Comparison of ENCODE assay signal across 8 cellular contexts in the genomic region with DNA sequence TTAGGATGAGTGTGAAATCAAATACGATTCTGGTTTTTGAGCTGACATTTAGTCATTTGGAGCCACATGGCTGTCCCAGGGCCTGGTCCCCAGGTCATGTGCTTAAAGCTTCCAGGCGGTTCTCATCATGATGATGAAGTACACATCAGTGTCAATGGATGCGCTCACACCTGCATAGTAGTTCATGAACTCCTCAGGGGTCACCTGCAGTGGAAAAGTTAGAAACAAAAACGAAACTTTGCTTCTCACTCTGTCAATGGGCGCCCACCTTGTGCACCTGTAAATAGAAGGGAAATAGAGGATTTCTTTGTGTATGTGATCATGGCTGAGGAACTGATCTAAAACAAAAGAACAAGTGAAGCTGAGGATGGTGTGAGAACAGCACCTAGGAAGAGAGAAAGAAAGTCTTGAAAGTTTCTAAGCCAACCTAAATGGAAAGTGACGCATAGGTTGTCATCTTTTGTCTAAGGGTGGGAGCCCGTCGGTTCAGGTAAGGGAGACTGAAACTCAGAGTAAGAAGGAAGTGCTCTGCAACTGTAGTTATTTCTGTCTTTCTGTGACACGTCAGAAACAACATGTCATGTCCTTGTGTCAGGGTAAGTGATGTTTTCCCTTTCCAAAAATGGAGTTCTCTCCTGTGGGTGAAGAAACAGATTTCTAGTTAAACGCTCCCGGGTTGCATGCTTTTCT.
DNase-seq lines count a peak whose midpoint lies in the region; ATAC-seq and FAIRE-seq lines count a peak whose summit lies in the region.

No MANE protein-coding gene starts in this region.

- peak overlapping the region; percentile 77 to 87 for H3K27ac Mint-ChIP-seq in stimulated activated naive CD8-positive, alpha-beta T cell treated with anti-CD3 and anti-CD28 coated beads, Interleukin-15, amount 100 ng/mL, for 72 hours

- ATAC-seq in GM21723 (IDR thresholded peaks at IDR 0.05; ENCODE audit: unreplicated experiment): peak; percentile 74
- peak; percentile 75 for ATAC-seq in stimulated activated naive CD8-positive, alpha-beta T cell treated with anti-CD3 and anti-CD28 coated beads, Interleukin-15, amount 100 ng/mL, for 72 hours

- H3K9me3 Mint-ChIP-seq in stimulated activated naive CD8-positive, alpha-beta T cell treated with anti-CD3 and anti-CD28 coated beads, Interleukin-15, amount 100 ng/mL, for 72 hours: no peaks in the 10 kb centered on the region

- DNase-seq in stimulated activated CD4-positive, alpha-beta T cell treated with anti-CD3 and anti-CD28 coated beads, Interleukin-4, amount 100 ng/mL, for 24 hours: peak; percentile 45
- no peak for DNase-seq in stimulated activated CD4-positive, alpha-beta T cell treated with anti-CD3 and anti-CD28 coated beads, Interleukin-2, amount 100 ng/mL, for 48 hours
- DNase-seq in HTR-8/SVneo (ENCODE audit: insufficient read length, low spot score) (no peak), RKO (ENCODE audit: low spot score) (no peak), NCI-H2196 treated with DMSO at 0.1 percent for 48 hours (lab: John Stamatoyannopoulos, UW; ENCODE audit: unreplicated experiment) (no peak), DMS 273 (lab: John Stamatoyannopoulos, UW; ENCODE audit: unreplicated experiment) (no peak)
- peak in 1 of 2 donors; percentile 67 for DNase-seq in stimulated activated naive CD8-positive, alpha-beta T cell treated with anti-CD3 and anti-CD28 coated beads, Interleukin-15, amount 100 ng/mL, for 72 hours

- peak; percentile 74 for FAIRE-seq in HTR-8/SVneo (lab: Jason Lieb, UNC)

- no peaks in the 10 kb centered on the region for H3K27me3 Mint-ChIP-seq in stimulated activated naive CD8-positive, alpha-beta T cell treated with anti-CD3 and anti-CD28 coated beads, Interleukin-15, amount 100 ng/mL, for 72 hours

- H3K4me3 Mint-ChIP-seq in stimulated activated naive CD8-positive, alpha-beta T cell treated with anti-CD3 and anti-CD28 coated beads, Interleukin-15, amount 100 ng/mL, for 72 hours: peak overlapping the region; percentile 13 to 70

- peaks cover 86% of the 10 kb centered on the region for H3K4me1 Mint-ChIP-seq in stimulated activated naive CD8-positive, alpha-beta T cell treated with anti-CD3 and anti-CD28 coated beads, Interleukin-15, amount 100 ng/mL, for 72 hours
